ENCODE assay signal across 1 cellular context in the genomic region with DNA sequence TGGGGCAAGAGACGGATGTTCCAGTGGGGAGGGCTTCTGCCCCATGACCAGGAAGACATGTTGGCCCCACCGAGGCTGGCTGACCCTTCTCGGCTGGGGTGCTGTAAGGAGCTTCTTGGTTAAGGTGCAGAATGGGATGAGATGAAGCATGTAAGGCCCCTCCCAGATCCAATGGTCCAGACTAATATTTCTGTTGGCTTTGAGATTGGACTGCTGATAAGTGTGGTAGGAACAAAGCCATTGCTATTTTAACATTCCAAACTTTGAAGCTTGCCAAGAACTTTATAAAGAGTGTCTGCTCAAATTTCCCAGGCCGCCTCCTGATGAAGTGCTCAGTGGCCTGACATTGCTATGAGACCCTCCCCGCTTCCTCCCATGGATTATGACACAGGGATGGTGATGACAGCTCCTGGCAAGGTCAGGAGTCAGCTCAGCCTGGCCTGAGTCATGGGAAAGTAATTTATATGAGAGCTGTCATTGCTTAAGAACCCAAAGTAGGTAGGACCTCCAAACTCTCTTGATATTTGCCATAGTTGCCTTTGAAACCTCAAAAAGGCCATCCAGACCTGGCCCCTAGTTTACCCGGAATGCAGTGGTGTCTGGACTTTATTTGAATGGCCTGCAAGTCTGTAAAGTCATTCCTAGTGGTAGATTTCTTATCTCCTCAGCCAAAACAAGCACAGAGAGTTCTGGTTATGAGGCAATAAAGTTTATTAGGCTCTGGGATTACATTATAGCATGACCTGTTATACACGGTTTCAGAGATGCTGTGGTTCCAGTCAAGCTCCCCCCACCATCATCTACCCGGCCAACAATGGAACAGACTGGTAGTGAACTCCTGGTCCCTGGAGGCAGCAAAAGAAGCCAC.
TF ChIP-seq lines count a peak whose summit lies in the region.

No MANE protein-coding gene starts in this region.

TF ChIP-seq in SK-N-SH treated with all-trans-retinoic acid at 6 μM for 48 hours, 23 proteins besides CTCF, POLR2A, EP300 and RAD21 (continued from another document):
- TF ChIP-seq, protein P1, sequence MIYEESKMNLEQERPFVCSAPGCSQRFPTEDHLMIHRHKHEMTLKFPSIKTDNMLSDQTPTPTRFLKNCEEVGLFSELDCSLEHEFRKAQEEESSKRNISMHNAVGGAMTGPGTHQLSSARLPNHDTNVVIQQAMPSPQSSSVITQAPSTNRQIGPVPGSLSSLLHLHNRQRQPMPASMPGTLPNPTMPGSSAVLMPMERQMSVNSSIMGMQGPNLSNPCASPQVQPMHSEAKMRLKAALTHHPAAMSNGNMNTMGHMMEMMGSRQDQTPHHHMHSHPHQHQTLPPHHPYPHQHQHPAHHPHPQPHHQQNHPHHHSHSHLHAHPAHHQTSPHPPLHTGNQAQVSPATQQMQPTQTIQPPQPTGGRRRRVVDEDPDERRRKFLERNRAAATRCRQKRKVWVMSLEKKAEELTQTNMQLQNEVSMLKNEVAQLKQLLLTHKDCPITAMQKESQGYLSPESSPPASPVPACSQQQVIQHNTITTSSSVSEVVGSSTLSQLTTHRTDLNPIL (CRISPR knock-in tag; IDR thresholded peaks at IDR 0.05; ENCODE audit: low read depth) = peak; percentile 86
- TF ChIP-seq, protein P2, sequence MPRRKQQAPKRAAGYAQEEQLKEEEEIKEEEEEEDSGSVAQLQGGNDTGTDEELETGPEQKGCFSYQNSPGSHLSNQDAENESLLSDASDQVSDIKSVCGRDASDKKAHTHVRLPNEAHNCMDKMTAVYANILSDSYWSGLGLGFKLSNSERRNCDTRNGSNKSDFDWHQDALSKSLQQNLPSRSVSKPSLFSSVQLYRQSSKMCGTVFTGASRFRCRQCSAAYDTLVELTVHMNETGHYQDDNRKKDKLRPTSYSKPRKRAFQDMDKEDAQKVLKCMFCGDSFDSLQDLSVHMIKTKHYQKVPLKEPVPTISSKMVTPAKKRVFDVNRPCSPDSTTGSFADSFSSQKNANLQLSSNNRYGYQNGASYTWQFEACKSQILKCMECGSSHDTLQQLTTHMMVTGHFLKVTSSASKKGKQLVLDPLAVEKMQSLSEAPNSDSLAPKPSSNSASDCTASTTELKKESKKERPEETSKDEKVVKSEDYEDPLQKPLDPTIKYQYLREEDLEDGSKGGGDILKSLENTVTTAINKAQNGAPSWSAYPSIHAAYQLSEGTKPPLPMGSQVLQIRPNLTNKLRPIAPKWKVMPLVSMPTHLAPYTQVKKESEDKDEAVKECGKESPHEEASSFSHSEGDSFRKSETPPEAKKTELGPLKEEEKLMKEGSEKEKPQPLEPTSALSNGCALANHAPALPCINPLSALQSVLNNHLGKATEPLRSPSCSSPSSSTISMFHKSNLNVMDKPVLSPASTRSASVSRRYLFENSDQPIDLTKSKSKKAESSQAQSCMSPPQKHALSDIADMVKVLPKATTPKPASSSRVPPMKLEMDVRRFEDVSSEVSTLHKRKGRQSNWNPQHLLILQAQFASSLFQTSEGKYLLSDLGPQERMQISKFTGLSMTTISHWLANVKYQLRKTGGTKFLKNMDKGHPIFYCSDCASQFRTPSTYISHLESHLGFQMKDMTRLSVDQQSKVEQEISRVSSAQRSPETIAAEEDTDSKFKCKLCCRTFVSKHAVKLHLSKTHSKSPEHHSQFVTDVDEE (CRISPR knock-in tag; IDR thresholded peaks at IDR 0.05) = peak; percentile 83
- TF ChIP-seq ARNTL (CRISPR knock-in tag; IDR thresholded peaks at IDR 0.05; ENCODE audit: borderline replicate concordance, low read depth) = no peak
- TF ChIP-seq ZNF8 (CRISPR knock-in tag; IDR thresholded peaks at IDR 0.05) = no peak
- TF ChIP-seq OSR1 (CRISPR knock-in tag; IDR thresholded peaks at IDR 0.05) = no peak
- TF ChIP-seq ZC3H10 (CRISPR knock-in tag; IDR thresholded peaks at IDR 0.05) = peak; percentile 83
- TF ChIP-seq SNAI2 (CRISPR knock-in tag; IDR thresholded peaks at IDR 0.05) = peak; percentile 93
- no peak; the same call in 1 of the 2 replicates for TF ChIP-seq RARB (CRISPR knock-in tag; IDR thresholded peaks at IDR 0.05)
- peak; percentile 90 for TF ChIP-seq CSDC2 (CRISPR knock-in tag; IDR thresholded peaks at IDR 0.05)
- peak; percentile 73; the same call in 1 of the 2 replicates for TF ChIP-seq ZFP3 (CRISPR knock-in tag; IDR thresholded peaks at IDR 0.05)
- TF ChIP-seq TCF4 (CRISPR knock-in tag; IDR thresholded peaks at IDR 0.05; ENCODE audit: borderline replicate concordance) = peak; percentile 91
- peak; percentile 94 for TF ChIP-seq ISL1 (CRISPR knock-in tag; IDR thresholded peaks at IDR 0.05)
- TF ChIP-seq BACH2 (CRISPR knock-in tag; IDR thresholded peaks at IDR 0.05; ENCODE audit: borderline replicate concordance) = no peak
- peak; percentile 68 for TF ChIP-seq TOX (CRISPR knock-in tag; IDR thresholded peaks at IDR 0.05; ENCODE audit: borderline replicate concordance)
- 0 out of 2 replicates have a peak, but pooled peaks have one; percentile 52 for TF ChIP-seq ZNF565 (CRISPR knock-in tag; conservative IDR thresholded peaks at IDR 0.05; ENCODE audit: low read depth)
- TF ChIP-seq ZNF70 (CRISPR knock-in tag; IDR thresholded peaks at IDR 0.05) = 0 out of 2 replicates have a peak, but pooled peaks have one; percentile 10
- TF ChIP-seq ESRRG (CRISPR knock-in tag; IDR thresholded peaks at IDR 0.05) = no peak
- peak; percentile 36; the same call in 1 of the 2 replicates for TF ChIP-seq GLIS3 (CRISPR knock-in tag; IDR thresholded peaks at IDR 0.05)
